Comparison of ENCODE assay signal across 2 cellular contexts in genomic region chr17:50531428-50532025, GRCh38.
TF ChIP-seq lines count a peak whose summit lies in the region.

No MANE protein-coding gene starts in this region.

TF ChIP-seq in HEK293, 187 proteins besides CTCF, POLR2A, EP300 and RAD21 (continues in another document):
- TF ChIP-seq PRDM10 (tag by site-specific recombination; IDR thresholded peaks at IDR 0.05) (peak; percentile 71; the same call in 1 of the 2 replicates), KLF7 (tag by site-specific recombination; IDR thresholded peaks at IDR 0.05; ENCODE audit: borderline replicate concordance) (no peak), YY1 (tag by site-specific recombination; IDR thresholded peaks at IDR 0.05) (no peak), ZNF449 (tag by site-specific recombination; IDR thresholded peaks at IDR 0.05) (no peak), ZNF692 (tag by site-specific recombination; IDR thresholded peaks at IDR 0.05) (peak; percentile 53; the same call in 1 of the 2 replicates), PATZ1 (tag by site-specific recombination; IDR thresholded peaks at IDR 0.05) (peak; percentile 25), ZBTB1 (tag by site-specific recombination; IDR thresholded peaks at IDR 0.05) (no peak), OSR2 (tag by site-specific recombination; IDR thresholded peaks at IDR 0.05) (peak; percentile 84), ZNF2 (tag by site-specific recombination; IDR thresholded peaks at IDR 0.05) (no peak), GLIS1 (tag by site-specific recombination; IDR thresholded peaks at IDR 0.05) (peak; percentile 23; the same call in 1 of the 2 replicates), ZEB2 (tag by site-specific recombination; IDR thresholded peaks at IDR 0.05) (0 out of 2 replicates have a peak, but pooled peaks have one; percentile 54), ZNF707 (tag by site-specific recombination; IDR thresholded peaks at IDR 0.05) (no peak), ZBTB48 (tag by site-specific recombination; IDR thresholded peaks at IDR 0.05) (no peak), IKZF3 (tag by site-specific recombination; IDR thresholded peaks at IDR 0.05) (peak; percentile 48; the same call in 1 of the 2 replicates), ZFP69B (tag by site-specific recombination; IDR thresholded peaks at IDR 0.05) (0 out of 2 replicates have a peak, but pooled peaks have one; percentile 34), ZNF514 (tag by site-specific recombination; IDR thresholded peaks at IDR 0.05) (no peak), PBX3 (CRISPR knock-in tag; IDR thresholded peaks at IDR 0.05) (no peak), RBAK (tag by site-specific recombination; IDR thresholded peaks at IDR 0.05) (no peak), ZFP37 (tag by site-specific recombination; IDR thresholded peaks at IDR 0.05) (no peak), KLF8 (tag by site-specific recombination; IDR thresholded peaks at IDR 0.05) (no peak), ZNF600 (tag by site-specific recombination; IDR thresholded peaks at IDR 0.05) (0 out of 2 replicates have a peak, but pooled peaks have one; percentile 12)

TF ChIP-seq in K562, 482 proteins besides CTCF, POLR2A, EP300 and RAD21:
- peak; percentile 69 for TF ChIP-seq NFIC (IDR thresholded peaks at IDR 0.05)
- no peak for TF ChIP-seq TCF7L2 (IDR thresholded peaks at IDR 0.05; ENCODE audit: low read depth, low read length)
- no peak for TF ChIP-seq PPARD (CRISPR knock-in tag; IDR thresholded peaks at IDR 0.05)
- TF ChIP-seq TBP (optimal IDR thresholded peaks at IDR 0.05; ENCODE audit: low read depth, low read length): no peak
